In genomic region chr14:104795781-104796681, GRCh38 we compare ENCODE assay signal across 8 cellular contexts. TPM values are rescaled to one million over a fixed set of nuclear protein-coding genes. Genes with fewer than 3 reads are reported as not detected.
DNase-seq lines count a peak whose midpoint lies in the region; ATAC-seq and TF ChIP-seq lines count a peak whose summit lies in the region.

No MANE protein-coding gene starts in this region.

- H3K4me3 ChIP-seq in KMS-11 (IDR thresholded peaks at IDR 0.05; ENCODE audit: insufficient read depth, low read depth, low read length) (no peak overlapping the region), endodermal cell (ENCODE audit: low read length) (peak overlapping the region; percentile 67), mucosa of descending colon (no peak overlapping the region), subcutaneous abdominal adipose tissue (ENCODE audit: low read depth in 1 of 5, low read length in 5 of 5) (peak overlapping the region; percentile 31 to 63 (median 47))

- intact Hi-C loops in mucosa of descending colon (cut with DNase I, micrococcal nuclease), result no loop called here

- H3K27ac ChIP-seq in KMS-11 (no peak overlapping the region), endodermal cell (ENCODE audit: low read depth, low read length) (no peak overlapping the region), subcutaneous abdominal adipose tissue (ENCODE audit: low read depth, low read length) (peak overlapping the region; percentile 97)

- no peaks in the 10 kb centered on the region for H3K9me3 ChIP-seq in endodermal cell (ENCODE audit: control insufficient read depth, low read length)
- H3K9me3 ChIP-seq in mucosa of descending colon, result no peaks in the 10 kb centered on the region
- no peaks in the 10 kb centered on the region for H3K9me3 ChIP-seq in subcutaneous abdominal adipose tissue (ENCODE audit: control insufficient read depth in 5 of 5, low read length in 5 of 5)

- WGBS in endodermal cell (ENCODE audit: insufficient coverage in 1 of 2, insufficient read length in 1 of 2), 2 experiments, result 4 to 10% methylated on average over 22 to 54 of the region's 55 CpGs

- H3K36me3 Mint-ChIP-seq in activated CD8-positive, alpha-beta T cell treated with anti-CD3 and anti-CD28 coated beads, Interleukin-2, amount 10 ng/mL, durations not matched to agents 7 days and 5 days (ENCODE audit: low read depth), result peaks cover 11% of the 10 kb centered on the region
- H3K36me3 Mint-ChIP-seq in endodermal cell (ENCODE audit: low read depth), result peaks cover 7% of the 10 kb centered on the region

- POLR2A ChIA-PET in activated CD8-positive, alpha-beta T cell treated with anti-CD3 and anti-CD28 coated beads, Interleukin-2, amount 10 ng/mL, durations not matched to agents 7 days and 5 days (lab: Charles Lee), result interaction anchor here (0.9 to 1.0 kb wide), 2 partner anchors 44 to 505 kb away, joined by 3 read pairs; partner anchors contain the start of gene SIVA1

- H2AFZ ChIP-seq in KMS-11 (ENCODE audit: low read depth), result peak overlapping the region; percentile 49

- H3K9me3 Mint-ChIP-seq in activated CD8-positive, alpha-beta T cell treated with anti-CD3 and anti-CD28 coated beads, Interleukin-2, amount 10 ng/mL, durations not matched to agents 7 days and 5 days (ENCODE audit: insufficient read depth), result no peaks in the 10 kb centered on the region
- H3K9me3 Mint-ChIP-seq in endodermal cell, result no peaks in the 10 kb centered on the region

- H3K9ac ChIP-seq in KMS-11, result peak overlapping the region; percentile 46; the same call in 1 of the 2 replicates
- H3K9ac ChIP-seq in endodermal cell (ENCODE audit: extremely low read depth, low read length, poor library complexity, severe bottlenecking), result no peak overlapping the region
- H3K9ac ChIP-seq in subcutaneous abdominal adipose tissue (ENCODE audit: low read length in 5 of 5), result peak overlapping the region in 4 of 5 donors; percentile 61 to 75 (median 68)

- peak overlapping the region; percentile 76 for H3K27ac Mint-ChIP-seq in activated CD8-positive, alpha-beta T cell treated with anti-CD3 and anti-CD28 coated beads, Interleukin-2, amount 10 ng/mL, durations not matched to agents 7 days and 5 days
- H3K27ac Mint-ChIP-seq in endodermal cell, result no peak overlapping the region

- peaks cover 10% of the 10 kb centered on the region for H3K27me3 Mint-ChIP-seq in activated CD8-positive, alpha-beta T cell treated with anti-CD3 and anti-CD28 coated beads, Interleukin-2, amount 10 ng/mL, durations not matched to agents 7 days and 5 days (ENCODE audit: low read depth)
- peaks cover 24% of the 10 kb centered on the region for H3K27me3 Mint-ChIP-seq in endodermal cell (ENCODE audit: insufficient read depth)

- H3K4me3 Mint-ChIP-seq in activated CD8-positive, alpha-beta T cell treated with anti-CD3 and anti-CD28 coated beads, Interleukin-2, amount 10 ng/mL, durations not matched to agents 7 days and 5 days, result peak overlapping the region; percentile 67
- peak overlapping the region; percentile 65 for H3K4me3 Mint-ChIP-seq in endodermal cell

- DNase-seq in SIG-M5 treated with dmso at 0.1 percent for 504 hours (lab: John Stamatoyannopoulos, UW; ENCODE audit: unreplicated experiment), result peak; percentile 25
- no peak for DNase-seq in SIG-M5 (lab: John Stamatoyannopoulos, UW)
- peak; percentile 55 for DNase-seq in activated CD8-positive, alpha-beta T cell treated with anti-CD3 and anti-CD28 coated beads, Interleukin-2, amount 10 ng/mL, durations not matched to agents 7 days and 5 days
- DNase-seq in endodermal cell, result peak; percentile 80
- peak; percentile 70 to 85 (median 80) for DNase-seq in mucosa of descending colon
- DNase-seq in NCI-H1694 treated with DMSO at 0.1 percent for 48 hours (lab: John Stamatoyannopoulos, UW), result no peak

- peaks cover 42% of the 10 kb centered on the region for H3K4me1 Mint-ChIP-seq in activated CD8-positive, alpha-beta T cell treated with anti-CD3 and anti-CD28 coated beads, Interleukin-2, amount 10 ng/mL, durations not matched to agents 7 days and 5 days (ENCODE audit: low read depth)
- H3K4me1 Mint-ChIP-seq in endodermal cell, result peaks cover 30% of the 10 kb centered on the region

- CTCF ChIA-PET in activated CD8-positive, alpha-beta T cell treated with anti-CD3 and anti-CD28 coated beads, Interleukin-2, amount 10 ng/mL, durations not matched to agents 7 days and 5 days (lab: Charles Lee), result interaction anchor here (1.0 kb wide), 1 partner anchor 27 kb away, joined by 3 read pairs; no protein-coding TSS in a partner anchor

- H3K36me3 ChIP-seq in KMS-11 (ENCODE audit: insufficient read depth) (no peaks in the 10 kb centered on the region), endodermal cell (ENCODE audit: control insufficient read depth, insufficient read depth, low read length) (no peaks in the 10 kb centered on the region), mucosa of descending colon (ENCODE audit: low read depth) (no peaks in the 10 kb centered on the region), subcutaneous abdominal adipose tissue (ENCODE audit: control insufficient read depth in 5 of 5, insufficient read depth in 5 of 5, low read length in 5 of 5) (peaks cover 0 to 16% (median 9%) of the 10 kb centered on the region in 5 donors)

- no peaks in the 10 kb centered on the region for H3K27me3 ChIP-seq in KMS-11 (ENCODE audit: insufficient read depth, low read depth)
- H3K27me3 ChIP-seq in endodermal cell (ENCODE audit: control insufficient read depth, insufficient read depth, low read length, poor library complexity, severe bottlenecking), result no peaks in the 10 kb centered on the region
- H3K27me3 ChIP-seq in subcutaneous abdominal adipose tissue (ENCODE audit: control insufficient read depth in 5 of 5, insufficient read depth in 4 of 5, low read length in 5 of 5), result no peaks in the 10 kb centered on the region

- H3K4me1 ChIP-seq in KMS-11 (ENCODE audit: low read depth, poor library complexity, severe bottlenecking) (peaks cover 34% of the 10 kb centered on the region), endodermal cell (ENCODE audit: control insufficient read depth, insufficient read depth, low read length) (peaks cover 17% of the 10 kb centered on the region), mucosa of descending colon (ENCODE audit: low read depth) (peaks cover 40% of the 10 kb centered on the region), subcutaneous abdominal adipose tissue (ENCODE audit: control insufficient read depth in 5 of 5, insufficient read depth in 5 of 5, low read length in 5 of 5) (peaks cover 18 to 86% (median 80%) of the 10 kb centered on the region in 5 donors)

- ATAC-seq in activated CD8-positive, alpha-beta T cell treated with anti-CD3 and anti-CD28 coated beads, Interleukin-2, amount 10 ng/mL, durations not matched to agents 7 days and 5 days, result peak; percentile 64
- peak; percentile 68 for ATAC-seq in mucosa of descending colon

- H3K4me2 ChIP-seq in KMS-11, result peak overlapping the region; percentile 54; the same call in 1 of the 2 replicates

- no peaks in the 10 kb centered on the region for H4K20me1 ChIP-seq in KMS-11 (ENCODE audit: insufficient read depth)

- peaks cover 6% of the 10 kb centered on the region; the same call in 1 of the 2 replicates for H3K79me2 ChIP-seq in KMS-11 (ENCODE audit: insufficient read depth, low read depth)

- TF ChIP-seq CTCF in KMS-11 (conservative IDR thresholded peaks at IDR 0.05; ENCODE audit: low read depth, low read length) (no peak), endodermal cell (conservative IDR thresholded peaks at IDR 0.05) (no peak), mucosa of descending colon (IDR thresholded peaks at IDR 0.05) (no peak)

RNA-seq across cellular contexts. Expression of gene AKT1, which starts 0.5 kb away (rescaled TPM):
- total RNA-seq in activated CD8-positive, alpha-beta T cell treated with anti-CD3 and anti-CD28 coated beads, Interleukin-2, amount 10 ng/mL, durations not matched to agents 7 days and 5 days, result 100 to 1,000 TPM; 217 to 222 TPM
- total RNA-seq in endodermal cell, result 100 to 1,000 TPM; 133 to 152 TPM
- polyA plus RNA-seq in endodermal cell (2013, experiment 1 of 2), result 103 TPM
- polyA plus RNA-seq in endodermal cell (2013, experiment 2 of 2), result 95.5 TPM
- total RNA-seq in mucosa of descending colon, result 100 to 1,000 TPM; 122 to 176 (median 128) TPM

RNA-seq across cellular contexts. Expression of gene ZBTB42, which starts 4.9 kb away (rescaled TPM):
- 1 to 10 TPM; 5.3 TPM for total RNA-seq in activated CD8-positive, alpha-beta T cell treated with anti-CD3 and anti-CD28 coated beads, Interleukin-2, amount 10 ng/mL, durations not matched to agents 7 days and 5 days
- total RNA-seq in endodermal cell, result 1 to 10 TPM; 7.7 to 8.4 TPM
- polyA plus RNA-seq in endodermal cell (2013, experiment 1 of 2), result 2.4 TPM
- polyA plus RNA-seq in endodermal cell (2013, experiment 2 of 2), result 2.6 TPM
- 10 to 100 TPM in 1 of 3 donors, 1 to 10 TPM in 2; 6.5 to 10.6 (median 7.8) TPM for total RNA-seq in mucosa of descending colon

RNA-seq across cellular contexts. Expression of gene SIVA1, which starts 43.1 kb away (rescaled TPM):
- 100 to 1,000 TPM; 175 to 186 TPM for total RNA-seq in activated CD8-positive, alpha-beta T cell treated with anti-CD3 and anti-CD28 coated beads, Interleukin-2, amount 10 ng/mL, durations not matched to agents 7 days and 5 days
- 10 to 100 TPM; 82.5 to 87.3 TPM for total RNA-seq in endodermal cell
- polyA plus RNA-seq in endodermal cell (2013, experiment 1 of 2), result 89.7 TPM
- polyA plus RNA-seq in endodermal cell (2013, experiment 2 of 2), result 92.2 TPM
- 10 to 100 TPM; 38.7 to 82.4 (median 60.4) TPM for total RNA-seq in mucosa of descending colon

Comparison
In these comparisons a context has a peak if more than half of its experiments do, and no peak if none do; other contexts are left out.
1. DNase-seq: peak in SIG-M5 treated with dmso at 0.1 percent for 504 hours (single experiment), activated CD8-positive, alpha-beta T cell treated with anti-CD3 and anti-CD28 coated beads, Interleukin-2, amount 10 ng/mL, durations not matched to agents 7 days and 5 days (single experiment), endodermal cell (single experiment) and mucosa of descending colon (3 of 3); none in SIG-M5 (single experiment) and NCI-H1694 treated with DMSO at 0.1 percent for 48 hours (single experiment).
2. H3K4me3 ChIP-seq: peak in endodermal cell (single experiment) and subcutaneous abdominal adipose tissue (5 of 5); none in KMS-11 (single experiment) and mucosa of descending colon (single experiment).